ENCODE assay signal across 2 cellular contexts in genomic region chr17:74317071-74317470, GRCh38.
TF ChIP-seq lines count a peak whose summit lies in the region.

No MANE protein-coding gene starts in this region.

TF ChIP-seq in liver, 16 proteins besides CTCF, POLR2A, EP300 and RAD21:
- TF ChIP-seq NR2F2 (IDR thresholded peaks at IDR 0.05) (peak; percentile 48), TAF1 (conservative IDR thresholded peaks at IDR 0.05) (no peak), FOXA1 (IDR thresholded peaks at IDR 0.05) (no peak), GABPA (IDR thresholded peaks at IDR 0.05 in 1 of 2, conservative IDR thresholded peaks at IDR 0.05 in 1 of 2) (peak; percentile 34 to 38), MAX (IDR thresholded peaks at IDR 0.05) (no peak)

TF ChIP-seq in HepG2, 621 proteins besides CTCF, POLR2A, EP300 and RAD21:
- TF ChIP-seq ZNF737 (CRISPR knock-in tag; IDR thresholded peaks at IDR 0.05; ENCODE audit: borderline replicate concordance), result no peak
- no peak for TF ChIP-seq ZSCAN22 (CRISPR knock-in tag; IDR thresholded peaks at IDR 0.05)
- no peak for TF ChIP-seq DPF2 (CRISPR knock-in tag; IDR thresholded peaks at IDR 0.05; ENCODE audit: borderline replicate concordance, low read depth)
- TF ChIP-seq ZNF75D (CRISPR knock-in tag; IDR thresholded peaks at IDR 0.05; ENCODE audit: borderline replicate concordance), result no peak
- no peak for TF ChIP-seq FOXP4 (CRISPR knock-in tag; IDR thresholded peaks at IDR 0.05)
- TF ChIP-seq RBAK (CRISPR knock-in tag; IDR thresholded peaks at IDR 0.05), result no peak
- no peak for TF ChIP-seq ARID5B (CRISPR knock-in tag; IDR thresholded peaks at IDR 0.05)
- no peak for TF ChIP-seq ZSCAN30 (CRISPR knock-in tag; IDR thresholded peaks at IDR 0.05)
- no peak for TF ChIP-seq ZNF274 (CRISPR knock-in tag; IDR thresholded peaks at IDR 0.05)
